Comparison of ENCODE assay signal across 1 cellular context in the genomic region with DNA sequence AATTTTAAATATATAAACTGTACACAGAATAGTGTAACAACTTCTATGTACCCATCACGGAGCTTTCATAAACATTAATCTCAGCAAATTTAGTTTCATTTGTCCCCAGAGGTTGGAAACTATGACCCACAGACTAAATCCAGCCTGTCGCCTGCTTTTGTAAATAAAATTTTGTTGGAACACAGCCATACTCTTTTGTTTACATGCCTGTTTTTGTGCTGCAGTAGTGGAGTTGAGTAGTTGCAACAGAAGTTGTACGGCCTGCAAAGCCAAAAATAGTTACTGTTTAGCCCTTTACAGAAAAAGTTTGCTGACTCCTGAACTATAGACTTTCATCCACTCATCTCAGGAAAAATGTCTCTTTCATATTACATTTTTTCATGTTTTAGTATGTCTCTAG.
TF ChIP-seq lines count a peak whose summit lies in the region.

No MANE protein-coding gene starts in this region.

TF ChIP-seq in HepG2, 621 proteins besides CTCF, POLR2A, EP300 and RAD21 (continued from another document):
- no peak for TF ChIP-seq TGIF2 (CRISPR knock-in tag; IDR thresholded peaks at IDR 0.05)
- no peak for TF ChIP-seq ZNF607 (CRISPR knock-in tag; IDR thresholded peaks at IDR 0.05; ENCODE audit: borderline replicate concordance)
- peak; percentile 28; the same call in 1 of the 2 replicates for TF ChIP-seq ZNF441 (CRISPR knock-in tag; IDR thresholded peaks at IDR 0.05; ENCODE audit: borderline replicate concordance)
- no peak for TF ChIP-seq HDAC1 (CRISPR knock-in tag; IDR thresholded peaks at IDR 0.05)
- TF ChIP-seq ARHGAP35 (CRISPR knock-in tag; IDR thresholded peaks at IDR 0.05; ENCODE audit: borderline replicate concordance) = no peak
- TF ChIP-seq ZSCAN31 (CRISPR knock-in tag; IDR thresholded peaks at IDR 0.05; ENCODE audit: low read depth) = no peak
- TF ChIP-seq NFRKB (IDR thresholded peaks at IDR 0.05) = no peak
- TF ChIP-seq, protein P1, sequence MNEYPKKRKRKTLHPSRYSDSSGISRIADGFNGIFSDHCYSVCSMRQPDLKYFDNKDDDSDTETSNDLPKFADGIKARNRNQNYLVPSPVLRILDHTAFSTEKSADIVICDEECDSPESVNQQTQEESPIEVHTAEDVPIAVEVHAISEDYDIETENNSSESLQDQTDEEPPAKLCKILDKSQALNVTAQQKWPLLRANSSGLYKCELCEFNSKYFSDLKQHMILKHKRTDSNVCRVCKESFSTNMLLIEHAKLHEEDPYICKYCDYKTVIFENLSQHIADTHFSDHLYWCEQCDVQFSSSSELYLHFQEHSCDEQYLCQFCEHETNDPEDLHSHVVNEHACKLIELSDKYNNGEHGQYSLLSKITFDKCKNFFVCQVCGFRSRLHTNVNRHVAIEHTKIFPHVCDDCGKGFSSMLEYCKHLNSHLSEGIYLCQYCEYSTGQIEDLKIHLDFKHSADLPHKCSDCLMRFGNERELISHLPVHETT (CRISPR knock-in tag; conservative IDR thresholded peaks at IDR 0.05) = no peak
- TF ChIP-seq, protein P2, sequence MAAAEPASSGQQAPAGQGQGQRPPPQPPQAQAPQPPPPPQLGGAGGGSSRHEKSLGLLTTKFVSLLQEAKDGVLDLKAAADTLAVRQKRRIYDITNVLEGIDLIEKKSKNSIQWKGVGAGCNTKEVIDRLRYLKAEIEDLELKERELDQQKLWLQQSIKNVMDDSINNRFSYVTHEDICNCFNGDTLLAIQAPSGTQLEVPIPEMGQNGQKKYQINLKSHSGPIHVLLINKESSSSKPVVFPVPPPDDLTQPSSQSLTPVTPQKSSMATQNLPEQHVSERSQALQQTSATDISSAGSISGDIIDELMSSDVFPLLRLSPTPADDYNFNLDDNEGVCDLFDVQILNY (CRISPR knock-in tag; conservative IDR thresholded peaks at IDR 0.05) = no peak
- no peak for TF ChIP-seq XRCC5 (optimal IDR thresholded peaks at IDR 0.05; ENCODE audit: low read length)
- TF ChIP-seq, protein P3, sequence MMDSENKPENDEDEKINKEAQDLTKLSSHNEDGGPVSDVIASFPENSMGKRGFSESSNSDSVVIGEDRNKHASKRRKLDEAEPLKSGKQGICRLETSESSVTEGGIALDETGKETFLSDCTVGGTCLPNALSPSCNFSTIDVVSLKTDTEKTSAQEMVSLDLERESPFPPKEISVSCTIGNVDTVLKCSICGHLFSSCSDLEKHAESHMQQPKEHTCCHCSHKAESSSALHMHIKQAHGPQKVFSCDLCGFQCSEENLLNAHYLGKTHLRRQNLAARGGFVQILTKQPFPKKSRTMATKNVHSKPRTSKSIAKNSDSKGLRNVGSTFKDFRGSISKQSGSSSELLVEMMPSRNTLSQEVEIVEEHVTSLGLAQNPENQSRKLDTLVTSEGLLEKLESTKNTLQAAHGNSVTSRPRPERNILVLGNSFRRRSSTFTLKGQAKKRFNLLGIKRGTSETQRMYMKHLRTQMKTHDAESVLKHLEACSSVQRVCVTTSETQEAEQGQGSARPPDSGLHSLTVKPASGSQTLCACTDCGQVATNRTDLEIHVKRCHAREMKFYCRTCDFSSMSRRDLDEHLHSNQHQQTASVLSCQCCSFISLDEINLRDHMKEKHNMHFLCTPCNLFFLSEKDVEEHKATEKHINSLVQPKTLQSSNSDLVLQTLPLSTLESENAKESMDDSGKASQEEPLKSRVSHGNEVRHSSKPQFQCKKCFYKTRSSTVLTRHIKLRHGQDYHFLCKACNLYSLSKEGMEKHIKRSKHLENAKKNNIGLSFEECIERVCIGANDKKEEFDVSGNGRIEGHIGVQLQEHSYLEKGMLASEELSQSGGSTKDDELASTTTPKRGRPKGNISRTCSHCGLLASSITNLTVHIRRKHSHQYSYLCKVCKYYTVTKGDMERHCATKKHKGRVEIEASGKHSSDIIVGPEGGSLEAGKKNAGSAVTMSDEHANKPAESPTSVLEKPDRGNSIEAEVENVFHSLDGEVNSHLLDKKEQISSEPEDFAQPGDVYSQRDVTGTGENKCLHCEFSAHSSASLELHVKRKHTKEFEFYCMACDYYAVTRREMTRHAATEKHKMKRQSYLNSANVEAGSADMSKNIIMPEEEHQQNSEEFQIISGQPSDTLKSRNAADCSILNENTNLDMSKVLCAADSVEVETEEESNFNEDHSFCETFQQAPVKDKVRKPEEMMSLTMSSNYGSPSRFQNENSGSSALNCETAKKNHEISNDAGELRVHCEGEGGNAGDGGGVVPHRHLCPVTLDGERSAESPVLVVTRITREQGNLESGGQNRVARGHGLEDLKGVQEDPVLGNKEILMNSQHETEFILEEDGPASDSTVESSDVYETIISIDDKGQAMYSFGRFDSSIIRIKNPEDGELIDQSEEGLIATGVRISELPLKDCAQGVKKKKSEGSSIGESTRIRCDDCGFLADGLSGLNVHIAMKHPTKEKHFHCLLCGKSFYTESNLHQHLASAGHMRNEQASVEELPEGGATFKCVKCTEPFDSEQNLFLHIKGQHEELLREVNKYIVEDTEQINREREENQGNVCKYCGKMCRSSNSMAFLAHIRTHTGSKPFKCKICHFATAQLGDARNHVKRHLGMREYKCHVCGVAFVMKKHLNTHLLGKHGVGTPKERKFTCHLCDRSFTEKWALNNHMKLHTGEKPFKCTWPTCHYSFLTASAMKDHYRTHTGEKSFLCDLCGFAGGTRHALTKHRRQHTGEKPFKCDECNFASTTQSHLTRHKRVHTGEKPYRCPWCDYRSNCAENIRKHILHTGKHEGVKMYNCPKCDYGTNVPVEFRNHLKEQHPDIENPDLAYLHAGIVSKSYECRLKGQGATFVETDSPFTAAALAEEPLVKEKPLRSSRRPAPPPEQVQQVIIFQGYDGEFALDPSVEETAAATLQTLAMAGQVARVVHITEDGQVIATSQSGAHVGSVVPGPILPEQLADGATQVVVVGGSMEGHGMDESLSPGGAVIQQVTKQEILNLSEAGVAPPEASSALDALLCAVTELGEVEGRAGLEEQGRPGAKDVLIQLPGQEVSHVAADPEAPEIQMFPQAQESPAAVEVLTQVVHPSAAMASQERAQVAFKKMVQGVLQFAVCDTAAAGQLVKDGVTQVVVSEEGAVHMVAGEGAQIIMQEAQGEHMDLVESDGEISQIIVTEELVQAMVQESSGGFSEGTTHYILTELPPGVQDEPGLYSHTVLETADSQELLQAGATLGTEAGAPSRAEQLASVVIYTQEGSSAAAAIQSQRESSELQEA (CRISPR knock-in tag; IDR thresholded peaks at IDR 0.05; ENCODE audit: not compliant biosample characterization) = no peak
- TF ChIP-seq ZNF724P (CRISPR knock-in tag; IDR thresholded peaks at IDR 0.05; ENCODE audit: borderline replicate concordance) = no peak
- no peak for TF ChIP-seq JARID2 (CRISPR knock-in tag; IDR thresholded peaks at IDR 0.05; ENCODE audit: insufficient replicate concordance)
- TF ChIP-seq ZNF121 (CRISPR knock-in tag; IDR thresholded peaks at IDR 0.05) = no peak
- TF ChIP-seq, protein P4, sequence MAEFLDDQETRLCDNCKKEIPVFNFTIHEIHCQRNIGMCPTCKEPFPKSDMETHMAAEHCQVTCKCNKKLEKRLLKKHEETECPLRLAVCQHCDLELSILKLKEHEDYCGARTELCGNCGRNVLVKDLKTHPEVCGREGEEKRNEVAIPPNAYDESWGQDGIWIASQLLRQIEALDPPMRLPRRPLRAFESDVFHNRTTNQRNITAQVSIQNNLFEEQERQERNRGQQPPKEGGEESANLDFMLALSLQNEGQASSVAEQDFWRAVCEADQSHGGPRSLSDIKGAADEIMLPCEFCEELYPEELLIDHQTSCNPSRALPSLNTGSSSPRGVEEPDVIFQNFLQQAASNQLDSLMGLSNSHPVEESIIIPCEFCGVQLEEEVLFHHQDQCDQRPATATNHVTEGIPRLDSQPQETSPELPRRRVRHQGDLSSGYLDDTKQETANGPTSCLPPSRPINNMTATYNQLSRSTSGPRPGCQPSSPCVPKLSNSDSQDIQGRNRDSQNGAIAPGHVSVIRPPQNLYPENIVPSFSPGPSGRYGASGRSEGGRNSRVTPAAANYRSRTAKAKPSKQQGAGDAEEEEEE (CRISPR knock-in tag; IDR thresholded peaks at IDR 0.05; ENCODE audit: borderline replicate concordance) = no peak
- no peak for TF ChIP-seq ZSCAN30 (CRISPR knock-in tag; IDR thresholded peaks at IDR 0.05)
- peak; percentile 63; the same call in 1 of the 2 replicates for TF ChIP-seq GATAD2A (CRISPR knock-in tag; IDR thresholded peaks at IDR 0.05)
- no peak for TF ChIP-seq ZFP41 (CRISPR knock-in tag; IDR thresholded peaks at IDR 0.05; ENCODE audit: borderline replicate concordance)
- peak; percentile 72; the same call in 1 of the 2 replicates for TF ChIP-seq HMG20A (CRISPR knock-in tag; IDR thresholded peaks at IDR 0.05; ENCODE audit: borderline replicate concordance)
- no peak for TF ChIP-seq KMT2B (CRISPR knock-in tag; IDR thresholded peaks at IDR 0.05)
- peak; percentile 95 for TF ChIP-seq MEF2D (CRISPR knock-in tag; IDR thresholded peaks at IDR 0.05)
- TF ChIP-seq, protein P5, sequence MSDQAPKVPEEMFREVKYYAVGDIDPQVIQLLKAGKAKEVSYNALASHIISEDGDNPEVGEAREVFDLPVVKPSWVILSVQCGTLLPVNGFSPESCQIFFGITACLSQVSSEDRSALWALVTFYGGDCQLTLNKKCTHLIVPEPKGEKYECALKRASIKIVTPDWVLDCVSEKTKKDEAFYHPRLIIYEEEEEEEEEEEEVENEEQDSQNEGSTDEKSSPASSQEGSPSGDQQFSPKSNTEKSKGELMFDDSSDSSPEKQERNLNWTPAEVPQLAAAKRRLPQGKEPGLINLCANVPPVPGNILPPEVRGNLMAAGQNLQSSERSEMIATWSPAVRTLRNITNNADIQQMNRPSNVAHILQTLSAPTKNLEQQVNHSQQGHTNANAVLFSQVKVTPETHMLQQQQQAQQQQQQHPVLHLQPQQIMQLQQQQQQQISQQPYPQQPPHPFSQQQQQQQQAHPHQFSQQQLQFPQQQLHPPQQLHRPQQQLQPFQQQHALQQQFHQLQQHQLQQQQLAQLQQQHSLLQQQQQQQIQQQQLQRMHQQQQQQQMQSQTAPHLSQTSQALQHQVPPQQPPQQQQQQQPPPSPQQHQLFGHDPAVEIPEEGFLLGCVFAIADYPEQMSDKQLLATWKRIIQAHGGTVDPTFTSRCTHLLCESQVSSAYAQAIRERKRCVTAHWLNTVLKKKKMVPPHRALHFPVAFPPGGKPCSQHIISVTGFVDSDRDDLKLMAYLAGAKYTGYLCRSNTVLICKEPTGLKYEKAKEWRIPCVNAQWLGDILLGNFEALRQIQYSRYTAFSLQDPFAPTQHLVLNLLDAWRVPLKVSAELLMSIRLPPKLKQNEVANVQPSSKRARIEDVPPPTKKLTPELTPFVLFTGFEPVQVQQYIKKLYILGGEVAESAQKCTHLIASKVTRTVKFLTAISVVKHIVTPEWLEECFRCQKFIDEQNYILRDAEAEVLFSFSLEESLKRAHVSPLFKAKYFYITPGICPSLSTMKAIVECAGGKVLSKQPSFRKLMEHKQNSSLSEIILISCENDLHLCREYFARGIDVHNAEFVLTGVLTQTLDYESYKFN (CRISPR knock-in tag; conservative IDR thresholded peaks at IDR 0.05) = peak; percentile 45; the same call in 1 of the 2 replicates
- no peak for TF ChIP-seq ZBTB8A (CRISPR knock-in tag; IDR thresholded peaks at IDR 0.05; ENCODE audit: borderline replicate concordance, low read depth)
- no peak for TF ChIP-seq AKAP8 (CRISPR knock-in tag; IDR thresholded peaks at IDR 0.05)
- no peak for TF ChIP-seq SUZ12 (IDR thresholded peaks at IDR 0.05; ENCODE audit: low read depth, low read length)
- TF ChIP-seq CREM (IDR thresholded peaks at IDR 0.05) = 0 out of 2 replicates have a peak, but pooled peaks have one; percentile 4
- no peak for TF ChIP-seq CREM (CRISPR knock-in tag; IDR thresholded peaks at IDR 0.05)
- TF ChIP-seq ZNF256 (CRISPR knock-in tag; conservative IDR thresholded peaks at IDR 0.05) = no peak
- no peak for TF ChIP-seq EED (CRISPR knock-in tag; IDR thresholded peaks at IDR 0.05)
- peak; percentile 44; the same call in 1 of the 2 replicates for TF ChIP-seq RARA (CRISPR knock-in tag; IDR thresholded peaks at IDR 0.05)
- no peak for TF ChIP-seq ZNF713 (CRISPR knock-in tag; IDR thresholded peaks at IDR 0.05)
- TF ChIP-seq TEAD3 (CRISPR knock-in tag; optimal IDR thresholded peaks at IDR 0.05; ENCODE audit: borderline replicate concordance) = peak; percentile 26
- TF ChIP-seq, protein P6, sequence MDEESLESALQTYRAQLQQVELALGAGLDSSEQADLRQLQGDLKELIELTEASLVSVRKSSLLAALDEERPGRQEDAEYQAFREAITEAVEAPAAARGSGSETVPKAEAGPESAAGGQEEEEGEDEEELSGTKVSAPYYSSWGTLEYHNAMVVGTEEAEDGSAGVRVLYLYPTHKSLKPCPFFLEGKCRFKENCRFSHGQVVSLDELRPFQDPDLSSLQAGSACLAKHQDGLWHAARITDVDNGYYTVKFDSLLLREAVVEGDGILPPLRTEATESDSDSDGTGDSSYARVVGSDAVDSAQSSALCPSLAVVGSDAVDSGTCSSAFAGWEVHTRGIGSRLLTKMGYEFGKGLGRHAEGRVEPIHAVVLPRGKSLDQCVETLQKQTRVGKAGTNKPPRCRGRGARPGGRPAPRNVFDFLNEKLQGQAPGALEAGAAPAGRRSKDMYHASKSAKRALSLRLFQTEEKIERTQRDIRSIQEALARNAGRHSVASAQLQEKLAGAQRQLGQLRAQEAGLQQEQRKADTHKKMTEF (CRISPR knock-in tag; IDR thresholded peaks at IDR 0.05) = peak; percentile 33; the same call in 1 of the 2 replicates
- TF ChIP-seq PAF1 (CRISPR knock-in tag; IDR thresholded peaks at IDR 0.05) = no peak
- TF ChIP-seq ZKSCAN1 (IDR thresholded peaks at IDR 0.05; ENCODE audit: low read length) = no peak
- TF ChIP-seq FOSL2 (CRISPR knock-in tag; IDR thresholded peaks at IDR 0.05) = no peak
- no peak for TF ChIP-seq FOXP1 (IDR thresholded peaks at IDR 0.05)
- peak; percentile 82 for TF ChIP-seq FOXP1 (CRISPR knock-in tag; IDR thresholded peaks at IDR 0.05)
- no peak for TF ChIP-seq ZNF558 (CRISPR knock-in tag; IDR thresholded peaks at IDR 0.05; ENCODE audit: borderline replicate concordance)
- no peak for TF ChIP-seq ZNF709 (CRISPR knock-in tag; IDR thresholded peaks at IDR 0.05)
- TF ChIP-seq SMYD3 (CRISPR knock-in tag; IDR thresholded peaks at IDR 0.05) = no peak
- TF ChIP-seq FOXK2 (IDR thresholded peaks at IDR 0.05) = no peak
- no peak for TF ChIP-seq MIXL1 (CRISPR knock-in tag; IDR thresholded peaks at IDR 0.05)
- TF ChIP-seq ZFP1 (CRISPR knock-in tag; IDR thresholded peaks at IDR 0.05) = no peak
- no peak for TF ChIP-seq AGO1 (IDR thresholded peaks at IDR 0.05; ENCODE audit: low read depth, low read length, poor library complexity, severe bottlenecking)
- TF ChIP-seq NR2F1 (CRISPR knock-in tag; IDR thresholded peaks at IDR 0.05) = no peak
